Comparison of ENCODE assay signal across 1 cellular context in genomic region chr9:134760750-134761420, GRCh38.
TF ChIP-seq lines count a peak whose summit lies in the region.

No MANE protein-coding gene starts in this region.

TF ChIP-seq in GM23338, 12 proteins besides CTCF, POLR2A, EP300 and RAD21:
- no peak for TF ChIP-seq ZNF462 (CRISPR knock-in tag; IDR thresholded peaks at IDR 0.05)
- no peak for TF ChIP-seq NANOG (IDR thresholded peaks at IDR 0.05; ENCODE audit: borderline replicate concordance)
- TF ChIP-seq EZH2 (IDR thresholded peaks at IDR 0.05; ENCODE audit: low read depth, unreplicated experiment) = no peak
- no peak for TF ChIP-seq CREB1 (CRISPR knock-in tag; IDR thresholded peaks at IDR 0.05; ENCODE audit: low read depth)
- no peak for TF ChIP-seq POLR2AphosphoS5 (IDR thresholded peaks at IDR 0.05; ENCODE audit: low read depth)
- TF ChIP-seq ETS1 (IDR thresholded peaks at IDR 0.05) = no peak
- TF ChIP-seq REST (IDR thresholded peaks at IDR 0.05; ENCODE audit: unreplicated experiment) = no peak
- no peak for TF ChIP-seq ZNF114 (CRISPR knock-in tag; IDR thresholded peaks at IDR 0.05)
- no peak for TF ChIP-seq ZNF331 (CRISPR knock-in tag; IDR thresholded peaks at IDR 0.05; ENCODE audit: low read depth)
- no peak for TF ChIP-seq EZH2phosphoT487 (IDR thresholded peaks at IDR 0.05; ENCODE audit: unreplicated experiment)
- TF ChIP-seq JUNB (IDR thresholded peaks at IDR 0.05; ENCODE audit: unreplicated experiment) = no peak
- no peak for TF ChIP-seq STAT1 (IDR thresholded peaks at IDR 0.05; ENCODE audit: unreplicated experiment)
